Comparison of ENCODE assay signal across 11 cellular contexts in genomic region chr3:82816086-82816485, GRCh38.
"Had no signal": no experiment of that assay in that cellular context is flagged by ENCODE, and none has a peak within 500 bp of the region (broad histone marks: within the 10 kb centered on the region; RNA-seq: fewer than 3 reads in every experiment).

No MANE protein-coding gene starts in this region.

- H2AFZ ChIP-seq: GM23248, GM23338 had no signal

- FAIRE-seq: H1, H54 had no signal

- ATAC-seq: GM23338, HCT116 had no signal

- H3K4me1 ChIP-seq: HAP-1 had no signal

- H3K4me2 ChIP-seq: GM23338 had no signal

- H3K9me3 ChIP-seq: HAP-1 had no signal

- H3K4me3 ChIP-seq: GM23248, GM23338, HAP-1 had no signal

- DNase-seq: GM23248, GOT3, H7, H9, HCEC 1CT, HFFc6 had no signal

- H3K27ac ChIP-seq: GM23248 had no signal

- H3K9ac ChIP-seq: GM23248 had no signal

- H3K36me3 ChIP-seq: HAP-1 had no signal
